Comparison of ENCODE assay signal across 27 cellular contexts in the genomic region with DNA sequence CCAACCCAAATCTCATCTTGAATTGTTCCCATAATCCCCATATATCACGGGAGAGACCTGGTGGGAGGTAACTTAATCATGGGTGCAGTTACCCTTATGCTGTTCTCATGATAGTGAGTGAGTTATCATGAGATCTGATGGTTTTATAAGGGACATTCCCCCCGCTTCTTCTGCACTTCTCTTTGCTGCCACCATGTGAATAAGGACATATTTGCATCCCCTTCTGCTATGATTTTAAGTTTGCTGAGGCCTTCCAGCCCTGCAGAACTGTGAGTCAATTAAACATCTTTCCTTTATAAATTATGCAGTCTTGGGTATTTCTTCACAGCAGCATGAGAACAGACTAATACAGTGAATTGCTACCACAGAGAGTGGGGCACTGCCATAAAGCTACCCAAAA.
A peak's percentile ranks its signal among the peaks of the same experiment; 100 is the strongest.
DNase-seq lines count a peak whose midpoint lies in the region; ATAC-seq and TF ChIP-seq lines count a peak whose summit lies in the region.
"Had no signal": no experiment of that assay in that cellular context is flagged by ENCODE, and none has a peak within 500 bp of the region (broad histone marks: within the 10 kb centered on the region; RNA-seq: fewer than 3 reads in every experiment).

No MANE protein-coding gene starts in this region.

- H3K4me3 Mint-ChIP-seq in osteocyte (ENCODE audit: unreplicated experiment), result no peak overlapping the region
- H3K4me3 Mint-ChIP-seq: activated B cell treated with CpG ODN at 0.5 μM for 24 hours; activated CD8-positive, alpha-beta T cell treated with anti-CD3 and anti-CD28 coated beads, Interleukin-2, amount 10 ng/mL, durations not matched to agents 7 days and 5 days; nephron had no signal

- peaks cover 5% of the 10 kb centered on the region for H3K4me1 Mint-ChIP-seq in osteocyte (ENCODE audit: unreplicated experiment)
- H3K4me1 Mint-ChIP-seq: activated B cell treated with CpG ODN at 0.5 μM for 24 hours had no signal

- DNase-seq in DMS 273 (lab: John Stamatoyannopoulos, UW; ENCODE audit: unreplicated experiment) (peak; percentile 14), DMS 273 treated with DMSO at 0.1 percent for 48 hours (lab: John Stamatoyannopoulos, UW) (no peak), M059J (ENCODE audit: low read depth) (peak; percentile 9), amniotic epithelial cell (ENCODE audit: low read depth) (peak; percentile 10), osteocyte (ENCODE audit: extremely low spot score, unreplicated experiment) (no peak), dorsolateral prefrontal cortex (no peak)
- no peak for DNase-seq in activated CD4-positive, alpha-beta T cell treated with anti-CD3 and anti-CD28 coated beads for 4 hours
- DNase-seq: 8988T; activated B cell treated with CpG ODN at 0.5 μM for 24 hours; activated CD8-positive, alpha-beta T cell treated with anti-CD3 and anti-CD28 coated beads, Interleukin-2, amount 10 ng/mL, durations not matched to agents 7 days and 5 days; activated naive CD4-positive, alpha-beta T cell treated with Interleukin-2 at 50 U/mL for 16 hours; activated T-cell treated with anti-CD3 and anti-CD28 coated beads, Interleukin-2, amount 50 U/mL, for 1 hour; AML-193; caudate nucleus; hypothalamus; islet precursor cell; NCI-H1417; NCI-H446 treated with DMSO at 0.1 percent for 48 hours; Peyer's patch; right cardiac atrium; SK-N-SH; stomach; transverse colon had no signal

- H3K4me3 ChIP-seq in dorsolateral prefrontal cortex, result no peak overlapping the region
- H3K4me3 ChIP-seq: gastroesophageal sphincter, Peyer's patch, stomach, transverse colon had no signal

- H3K27ac ChIP-seq in dorsolateral prefrontal cortex, result no peak overlapping the region
- H3K27ac ChIP-seq: gastroesophageal sphincter, parathyroid adenoma, Peyer's patch, stomach, transverse colon had no signal

- H3K9me3 Mint-ChIP-seq in osteocyte (ENCODE audit: unreplicated experiment), result no peaks in the 10 kb centered on the region

- TF ChIP-seq CTCF in osteocyte (IDR thresholded peaks at IDR 0.05), result peak; percentile 17
- TF ChIP-seq CTCF in dorsolateral prefrontal cortex (IDR thresholded peaks at IDR 0.05 in 54 of 56, conservative IDR thresholded peaks at IDR 0.05 in 2 of 56; ENCODE audit: low read depth in 1 of 56, partially characterized antibody in 56 of 56), result no peak

- H3K36me3 Mint-ChIP-seq in osteocyte (ENCODE audit: unreplicated experiment), result no peaks in the 10 kb centered on the region

- H3K27ac Mint-ChIP-seq in osteocyte (ENCODE audit: unreplicated experiment), result no peak overlapping the region
- H3K27ac Mint-ChIP-seq: activated B cell treated with CpG ODN at 0.5 μM for 24 hours; activated CD8-positive, alpha-beta T cell treated with anti-CD3 and anti-CD28 coated beads, Interleukin-2, amount 10 ng/mL, durations not matched to agents 7 days and 5 days; nephron had no signal

- no peak for ATAC-seq in HG02870 (IDR thresholded peaks at IDR 0.05; ENCODE audit: unreplicated experiment)
- ATAC-seq: activated CD8-positive, alpha-beta T cell treated with anti-CD3 and anti-CD28 coated beads, Interleukin-2, amount 10 ng/mL, durations not matched to agents 7 days and 5 days; gastroesophageal sphincter; right cardiac atrium had no signal

- no peaks in the 10 kb centered on the region for H3K27me3 Mint-ChIP-seq in osteocyte (ENCODE audit: unreplicated experiment)
- H3K27me3 Mint-ChIP-seq: activated B cell treated with CpG ODN at 0.5 μM for 24 hours had no signal

- no peaks in the 10 kb centered on the region for H3K27me3 ChIP-seq in dorsolateral prefrontal cortex
- H3K27me3 ChIP-seq: gastroesophageal sphincter, Peyer's patch, stomach, transverse colon had no signal

- intact Hi-C loops in dorsolateral prefrontal cortex (cut with DNase I), result no loop called here

Comparison
In these comparisons a context has a peak if more than half of its experiments do, and no peak if none do; other contexts are left out.
1. DNase-seq: peak in DMS 273 (single experiment), M059J (single experiment) and amniotic epithelial cell (single experiment); none in DMS 273 treated with DMSO at 0.1 percent for 48 hours (single experiment), osteocyte (single experiment), activated CD4-positive, alpha-beta T cell treated with anti-CD3 and anti-CD28 coated beads for 4 hours (0 of 2) and dorsolateral prefrontal cortex (0 of 10).